8 cellular contexts compared by ENCODE assay signal in the genomic region with DNA sequence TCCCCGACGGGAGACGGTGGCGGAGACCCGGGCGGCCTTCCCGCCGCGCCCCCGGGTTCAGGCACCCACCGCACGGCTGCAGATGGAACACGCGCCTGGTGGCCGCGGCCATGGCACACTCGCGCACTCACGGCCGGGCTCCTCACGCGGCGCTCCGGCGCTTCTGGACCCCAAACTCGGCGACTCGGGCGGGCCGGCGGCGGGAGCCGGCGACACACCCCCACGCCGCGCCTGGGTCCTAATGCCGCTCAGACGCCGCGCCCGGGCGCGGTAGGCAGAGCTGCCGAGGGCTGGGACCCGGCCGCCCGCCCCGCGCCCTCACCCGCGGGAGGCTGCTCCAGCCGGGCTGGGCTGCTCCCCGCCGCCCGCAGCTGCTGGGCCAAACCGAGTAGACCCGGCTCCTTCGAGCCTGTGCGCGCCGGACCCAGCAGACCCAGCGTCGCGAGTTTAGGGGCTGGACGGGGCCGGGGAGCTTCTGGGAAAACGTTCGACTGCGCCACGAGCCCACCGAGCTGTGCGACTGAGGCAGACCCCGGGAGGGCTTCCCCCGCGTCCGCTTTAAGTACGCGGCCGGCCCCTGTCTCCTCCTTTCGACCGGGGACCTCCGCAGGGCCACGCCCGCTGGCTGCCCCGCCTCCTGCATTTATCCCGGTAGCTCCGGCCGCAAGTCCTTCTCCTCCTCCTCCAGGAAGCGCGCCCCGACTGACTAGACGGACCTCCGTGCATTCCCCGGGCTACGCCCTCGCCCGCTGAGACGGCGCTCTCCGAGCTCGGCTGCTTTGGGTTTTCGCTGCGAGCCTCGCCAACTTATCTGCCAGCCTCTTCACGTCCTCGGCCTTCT. TPM values are rescaled to one million over a fixed set of nuclear protein-coding genes. Genes with fewer than 3 reads are reported as not detected.
DNase-seq lines count a peak whose midpoint lies in the region; ATAC-seq and TF ChIP-seq lines count a peak whose summit lies in the region.

Gene SLC4A11 (minus strand): TSS at position 165 of the 841 bp plus-strand sequence. CDS start 53 bp downstream, at position 112.

- peak within 1 kb of the TSS; percentile 77 for H3K9ac ChIP-seq in ES-I3 (ENCODE audit: low read depth, low read length)

- DNase-seq in OCI-LY7 (ENCODE audit: low spot score) (peak; percentile 68), heart right ventricle (peak; percentile 49 to 73), psoas muscle (peak; percentile 72), NCI-H1436 (lab: John Stamatoyannopoulos, UW) (no peak)
- peak; percentile 51 for DNase-seq in activated naive CD8-positive, alpha-beta T cell treated with anti-CD3 and anti-CD28 coated beads, Interleukin-2, amount 50 U/mL, for 24 hours

- intact Hi-C loops in OCI-LY7 (cut with micrococcal nuclease; ENCODE audit: unreplicated experiment) (no loop called here), heart right ventricle (cut with DNase I) (no loop called here), psoas muscle (cut with DNase I) (no loop called here)

- peaks cover 9% of the 10 kb centered on the region for H3K4me1 Mint-ChIP-seq in activated naive CD8-positive, alpha-beta T cell treated with anti-CD3 and anti-CD28 coated beads, Interleukin-2, amount 50 U/mL, for 24 hours

- no peak for TF ChIP-seq CTCF in OCI-LY7 (conservative IDR thresholded peaks at IDR 0.05; ENCODE audit: low read length)
- TF ChIP-seq CTCF in heart right ventricle (IDR thresholded peaks at IDR 0.05): no peak
- no peak for TF ChIP-seq CTCF in psoas muscle (IDR thresholded peaks at IDR 0.05)

- H3K9me3 ChIP-seq in ES-I3 (ENCODE audit: control insufficient read depth, insufficient read depth, low read length) (no peaks in the 10 kb centered on the region), OCI-LY7 (ENCODE audit: low read length) (no peaks in the 10 kb centered on the region), heart right ventricle (no peaks in the 10 kb centered on the region), psoas muscle (no peaks in the 10 kb centered on the region)

- peak within 1 kb of the TSS; percentile 63 for H2AFZ ChIP-seq in OCI-LY7 (ENCODE audit: low read length)

- ATAC-seq in HG02798 (IDR thresholded peaks at IDR 0.05; ENCODE audit: poor library complexity, unreplicated experiment) (peak; percentile 60), heart right ventricle (peak; percentile 49 to 81 (median 68)), psoas muscle (peak; percentile 53 to 70 (median 61)), HG03378 (IDR thresholded peaks at IDR 0.05; ENCODE audit: unreplicated experiment) (no peak)
- ATAC-seq in activated naive CD8-positive, alpha-beta T cell treated with anti-CD3 and anti-CD28 coated beads, Interleukin-2, amount 50 U/mL, for 24 hours: peak; percentile 60

- no peaks in the 10 kb centered on the region for H3K36me3 ChIP-seq in ES-I3 (ENCODE audit: insufficient read depth, low read length)
- no peaks in the 10 kb centered on the region for H3K36me3 ChIP-seq in OCI-LY7 (ENCODE audit: insufficient read depth, low read length)
- no peaks in the 10 kb centered on the region for H3K36me3 ChIP-seq in heart right ventricle
- no peaks in the 10 kb centered on the region for H3K36me3 ChIP-seq in psoas muscle (ENCODE audit: insufficient read depth in 1 of 2, low read depth in 1 of 2)

- CTCF ChIA-PET in OCI-LY7 (lab: Charles Lee; ENCODE audit: unreplicated experiment): no interaction called here

- H3K4me3 ChIP-seq in OCI-LY7 (ENCODE audit: low read depth, low read length, poor library complexity, severe bottlenecking) (peak within 1 kb of the TSS; percentile 73), heart right ventricle (peak within 1 kb of the TSS; percentile 51 to 80 (median 68)), psoas muscle (peak within 1 kb of the TSS; percentile 84)

- H3K4me3 Mint-ChIP-seq in activated naive CD8-positive, alpha-beta T cell treated with anti-CD3 and anti-CD28 coated beads, Interleukin-2, amount 50 U/mL, for 24 hours: peak within 1 kb of the TSS; percentile 80

- no peaks in the 10 kb centered on the region for H3K36me3 Mint-ChIP-seq in activated naive CD8-positive, alpha-beta T cell treated with anti-CD3 and anti-CD28 coated beads, Interleukin-2, amount 50 U/mL, for 24 hours (ENCODE audit: low read depth)

- H4K20me1 ChIP-seq in OCI-LY7 (ENCODE audit: insufficient read depth, low read length): no peaks in the 10 kb centered on the region

- H3K4me1 ChIP-seq in ES-I3 (ENCODE audit: insufficient read depth, low read length): peaks cover 11% of the 10 kb centered on the region; the same call in 1 of the 2 replicates
- peaks cover 11% of the 10 kb centered on the region for H3K4me1 ChIP-seq in OCI-LY7 (ENCODE audit: insufficient read depth, low read length, poor library complexity, severe bottlenecking)
- H3K4me1 ChIP-seq in heart right ventricle: peaks cover 9 to 26% (median 22%) of the 10 kb centered on the region in 9 donors
- H3K4me1 ChIP-seq in psoas muscle: peaks cover 6% of the 10 kb centered on the region

- H3K27me3 ChIP-seq in heart right ventricle (peaks cover 18 to 70% (median 50%) of the 10 kb centered on the region in 7 donors), psoas muscle (ENCODE audit: insufficient read depth in 3 of 3, low read length in 2 of 3) (peaks cover 0 to 44% (median 28%) of the 10 kb centered on the region in 3 donors)

- peak within 1 kb of the TSS; percentile 42 for H3K27ac Mint-ChIP-seq in activated naive CD8-positive, alpha-beta T cell treated with anti-CD3 and anti-CD28 coated beads, Interleukin-2, amount 50 U/mL, for 24 hours

- no peak within 1 kb of the TSS for H3K27ac ChIP-seq in OCI-LY7 (ENCODE audit: low read depth, low read length, poor library complexity, severe bottlenecking)
- peak within 1 kb of the TSS in 4 of 10 donors; percentile 10 to 37 (median 27) for H3K27ac ChIP-seq in heart right ventricle
- no peak within 1 kb of the TSS for H3K27ac ChIP-seq in psoas muscle

- WGBS in heart right ventricle, 2 donors: 1% methylated on average over 86 to 107 of the region's 107 CpGs
- WGBS in psoas muscle, 3 donors: 0 to 1% (median 0%) methylated on average over 72 to 107 of the region's 107 CpGs

- H3K27me3 Mint-ChIP-seq in activated naive CD8-positive, alpha-beta T cell treated with anti-CD3 and anti-CD28 coated beads, Interleukin-2, amount 50 U/mL, for 24 hours: peaks cover 51% of the 10 kb centered on the region

- POLR2A ChIA-PET in OCI-LY7 (lab: Charles Lee): interaction anchor here (0.6 kb wide), 1 partner anchor 28 kb away, joined by 4 read pairs; no protein-coding TSS in a partner anchor

- peak within 1 kb of the TSS; percentile 92 for H3K4me2 ChIP-seq in OCI-LY7 (ENCODE audit: low read length)

- no peaks in the 10 kb centered on the region for H3K9me3 Mint-ChIP-seq in activated naive CD8-positive, alpha-beta T cell treated with anti-CD3 and anti-CD28 coated beads, Interleukin-2, amount 50 U/mL, for 24 hours

- H3K9me2 ChIP-seq in OCI-LY7 (ENCODE audit: insufficient read depth, low read length): no peaks in the 10 kb centered on the region

- no peaks in the 10 kb centered on the region for H3K79me2 ChIP-seq in OCI-LY7 (ENCODE audit: insufficient read depth, low read depth, low read length)

- no TSS peak for BruUV-seq in OCI-LY7 (replicated peaks; lab: Mats Ljungman, UMichigan)

RNA-seq across cellular contexts. Expression of gene SLC4A11, which starts in this region (rescaled TPM):
- total RNA-seq in OCI-LY7 (2014; rRNA removed; shearing (Covaris generic)): 4.2 and 4.4 TPM in 2 replicates
- 26.9 and 27.5 TPM in 2 replicates for total RNA-seq in OCI-LY7 (2022)
- 1 to 10 TPM in 1 of 10 donors, under 1 TPM in 9; 0.06 to 1.6 (median 0.45) TPM for total RNA-seq in heart right ventricle
- under 1 TPM; 0.19 to 0.51 TPM for polyA plus RNA-seq in heart right ventricle
- total RNA-seq in psoas muscle: 1 to 10 TPM in 1 of 4 donors, under 1 TPM in 3; 0.44 to 1.4 (median 0.66) TPM
- polyA plus RNA-seq in psoas muscle: under 1 TPM; 0.10 to 0.39 (median 0.23) TPM
